15 cellular contexts compared by ENCODE assay signal in the genomic region with DNA sequence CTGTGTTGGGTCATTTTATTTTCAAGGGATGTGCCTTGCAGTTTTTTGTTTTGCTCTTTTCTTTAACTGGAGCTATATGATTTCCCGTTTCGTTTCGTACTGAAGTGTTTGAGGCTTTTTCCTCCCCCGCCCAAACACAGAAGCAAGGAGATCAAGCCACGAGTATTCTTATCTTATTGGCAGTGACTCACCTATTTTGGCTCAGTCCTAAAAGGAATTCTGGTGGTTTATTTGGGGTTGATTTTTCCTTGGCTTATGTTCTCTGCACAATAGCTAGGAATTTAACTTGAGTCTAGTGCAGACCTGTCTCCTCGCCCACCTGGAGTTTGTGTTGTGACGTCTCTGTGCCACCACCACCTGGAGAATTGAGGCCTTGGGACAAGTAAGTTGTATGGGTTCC.
A peak's percentile ranks its signal among the peaks of the same experiment; 100 is the strongest.
DNase-seq lines count a peak whose midpoint lies in the region; ATAC-seq, FAIRE-seq and TF ChIP-seq lines count a peak whose summit lies in the region.
"Had no signal": no experiment of that assay in that cellular context is flagged by ENCODE, and none has a peak within 500 bp of the region (broad histone marks: within the 10 kb centered on the region; RNA-seq: fewer than 3 reads in every experiment).

No MANE protein-coding gene starts in this region.

- peak; percentile 88 for DNase-seq in IMR-90
- peak; percentile 87 for DNase-seq in astrocyte of the cerebellum (ENCODE audit: low read depth)
- DNase-seq in keratinocyte (ENCODE audit: low read depth, low spot score) = no peak
- DNase-seq in type B pancreatic cell (ENCODE audit: extremely low spot score, unreplicated experiment) = no peak
- no peak for DNase-seq in NCI-H146 treated with DMSO at 0.1 percent for 48 hours (lab: John Stamatoyannopoulos, UW; ENCODE audit: unreplicated experiment)
- no peak for DNase-seq in CD14-positive monocyte (ENCODE audit: low spot score)
- no peak for DNase-seq in NOMO-1 treated with DMSO at 0.1 percent for 48 hours (lab: John Stamatoyannopoulos, UW; ENCODE audit: unreplicated experiment)
- DNase-seq: activated CD4-positive, alpha-beta T cell treated with anti-CD3 and anti-CD28 coated beads, Interleukin-2, amount 10 ng/mL, durations not matched to agents 7 days and 5 days; activated naive CD8-positive, alpha-beta T cell treated with anti-CD3 and anti-CD28 coated beads, Interleukin-2, amount 10 ng/mL, durations not matched to agents 7 days and 5 days; DMS153; midbrain; NCI-H187; SHP77 treated with DMSO at 0.1 percent for 48 hours; stimulated activated CD4-positive, alpha-beta T cell treated with anti-CD3 and anti-CD28 coated beads, Interleukin-12 subunit alpha, Interleukin-12 subunit beta, amount 100 ng/mL, for 4 hours; stimulated activated naive B cell treated with anti-CD40 and anti-IgM and Interleukin-4, amounts not matched to agents 10 μg/mL and 1 μg/mL and 100 μg/mL, for 72 hours had no signal

- H3K4me2 ChIP-seq in IMR-90 (ENCODE audit: low read depth, low read length) (peak overlapping the region; percentile 57), keratinocyte (ENCODE audit: control insufficient read depth, extremely low read depth, insufficient read depth, low read depth, low read length) (peak overlapping the region; percentile 84)

- peaks cover 55% of the 10 kb centered on the region for H3K36me3 Mint-ChIP-seq in type B pancreatic cell
- H3K36me3 Mint-ChIP-seq in CD14-positive monocyte = no peaks in the 10 kb centered on the region
- H3K36me3 Mint-ChIP-seq: activated naive CD8-positive, alpha-beta T cell treated with anti-CD3 and anti-CD28 coated beads, Interleukin-2, amount 10 ng/mL, durations not matched to agents 7 days and 5 days; stimulated activated naive B cell treated with anti-CD40 and anti-IgM and Interleukin-4, amounts not matched to agents 10 μg/mL and 1 μg/mL and 100 μg/mL, for 72 hours had no signal

- H2BK15ac ChIP-seq in IMR-90 (ENCODE audit: low read depth, low read length) = no peak overlapping the region; the same call in 2 of the 3 replicates

- peak overlapping the region; percentile 64; the same call in 1 of the 2 replicates for H3K56ac ChIP-seq in IMR-90 (ENCODE audit: extremely low read depth, insufficient read depth, low read length)

- CTCF ChIA-PET in IMR-90 (lab: Yijun Ruan, JAX) = no interaction called here

- no peak for TF ChIP-seq CTCF in IMR-90 (conservative IDR thresholded peaks at IDR 0.05; ENCODE audit: low read depth, low read length)
- no peak for TF ChIP-seq CTCF in astrocyte of the cerebellum (IDR thresholded peaks at IDR 0.05; ENCODE audit: low read depth, low read length, missing control alignments)
- peak in 1 of 3 experiments; percentile 28 for TF ChIP-seq CTCF in keratinocyte (optimal IDR thresholded peaks at IDR 0.05 in 1 of 3, IDR thresholded peaks at IDR 0.05 in 1 of 3, conservative IDR thresholded peaks at IDR 0.05 in 1 of 3; ENCODE audit: extremely low read depth in 1 of 3, insufficient read depth in 2 of 3, low read length in 3 of 3)
- no peak for TF ChIP-seq CTCF in type B pancreatic cell (conservative IDR thresholded peaks at IDR 0.05)
- no peak for TF ChIP-seq CTCF in CD14-positive monocyte (IDR thresholded peaks at IDR 0.05)

- H3K79me1 ChIP-seq in IMR-90 (ENCODE audit: low read depth in 1 of 2, low read length in 2 of 2) = peaks cover 36 to 45% of the 10 kb centered on the region in 2 experiments

- H4K20me1 ChIP-seq in IMR-90 (ENCODE audit: insufficient read depth, low read length) (peaks cover 16% of the 10 kb centered on the region), keratinocyte (ENCODE audit: control insufficient read depth, extremely low read depth, insufficient read depth, low read length) (no peaks in the 10 kb centered on the region)

- no peak overlapping the region for H2BK20ac ChIP-seq in IMR-90 (ENCODE audit: low read depth, low read length)

- no TSS peak for BruUV-seq in IMR-90 (replicated peaks; lab: Mats Ljungman, UMichigan)

- H3K4me1 ChIP-seq in IMR-90 (ENCODE audit: control insufficient read depth, insufficient read depth, low read length) (peaks cover 14% of the 10 kb centered on the region), keratinocyte (ENCODE audit: control insufficient read depth, extremely low read depth, insufficient read depth, low read length) (peaks cover 80% of the 10 kb centered on the region)

- peak overlapping the region; percentile 55; the same call in 1 of the 2 replicates for H3K18ac ChIP-seq in IMR-90 (ENCODE audit: low read depth, low read length)

- peak overlapping the region; percentile 37; the same call in 1 of the 2 replicates for H3K4ac ChIP-seq in IMR-90 (ENCODE audit: low read depth, low read length)

- TF ChIP-seq POLR2A in IMR-90 (IDR thresholded peaks at IDR 0.05; ENCODE audit: low read depth, low read length) = no peak

- no peak overlapping the region for H4K91ac ChIP-seq in IMR-90 (ENCODE audit: insufficient read depth, low read depth, low read length)

- H3K79me2 ChIP-seq in keratinocyte (ENCODE audit: control insufficient read depth, insufficient read depth, low read length) = peaks cover 7% of the 10 kb centered on the region

- H3K4me1 Mint-ChIP-seq in type B pancreatic cell (ENCODE audit: unreplicated experiment) (peaks cover 48% of the 10 kb centered on the region), CD14-positive monocyte (no peaks in the 10 kb centered on the region)
- H3K4me1 Mint-ChIP-seq: activated CD4-positive, alpha-beta T cell treated with anti-CD3 and anti-CD28 coated beads, Interleukin-2, amount 10 ng/mL, durations not matched to agents 7 days and 5 days; activated naive CD8-positive, alpha-beta T cell treated with anti-CD3 and anti-CD28 coated beads, Interleukin-2, amount 10 ng/mL, durations not matched to agents 7 days and 5 days; stimulated activated naive B cell treated with anti-CD40 and anti-IgM and Interleukin-4, amounts not matched to agents 10 μg/mL and 1 μg/mL and 100 μg/mL, for 72 hours had no signal

- no peak overlapping the region for H2BK120ac ChIP-seq in IMR-90 (ENCODE audit: low read depth, low read length)

- H3K23ac ChIP-seq in IMR-90 (ENCODE audit: low read depth, low read length) = no peak overlapping the region

- peaks cover 5% of the 10 kb centered on the region for H3K9me3 Mint-ChIP-seq in type B pancreatic cell
- no peaks in the 10 kb centered on the region for H3K9me3 Mint-ChIP-seq in CD14-positive monocyte
- H3K9me3 Mint-ChIP-seq: activated CD4-positive, alpha-beta T cell treated with anti-CD3 and anti-CD28 coated beads, Interleukin-2, amount 10 ng/mL, durations not matched to agents 7 days and 5 days; activated naive CD8-positive, alpha-beta T cell treated with anti-CD3 and anti-CD28 coated beads, Interleukin-2, amount 10 ng/mL, durations not matched to agents 7 days and 5 days; stimulated activated naive B cell treated with anti-CD40 and anti-IgM and Interleukin-4, amounts not matched to agents 10 μg/mL and 1 μg/mL and 100 μg/mL, for 72 hours had no signal

- H3K9me1 ChIP-seq in IMR-90 (ENCODE audit: insufficient read depth, low read length) = peaks cover 12% of the 10 kb centered on the region
- H3K9me1 ChIP-seq in keratinocyte (ENCODE audit: control insufficient read depth, extremely low read depth, insufficient read depth, low read length) = no peaks in the 10 kb centered on the region

- H3K27me3 ChIP-seq in IMR-90 (ENCODE audit: control insufficient read depth, insufficient read depth, low read length) = no peaks in the 10 kb centered on the region
- H3K27me3 ChIP-seq in keratinocyte (ENCODE audit: control insufficient read depth, extremely low read depth, insufficient read depth, low read length) = no peaks in the 10 kb centered on the region

- POLR2A ChIA-PET in IMR-90 (lab: Charles Lee; ENCODE audit: unreplicated experiment) = interaction anchor here (0.6 kb wide), 1 partner anchor 116 kb away, joined by 3 read pairs; no protein-coding TSS in a partner anchor

- dilution Hi-C loops in IMR-90 (cut with HindIII; ENCODE audit: low sequenced_read_pairs, unreplicated experiment) (no loop called here), keratinocyte (cut with MboI; ENCODE audit: extremely low pct_ligation_motif_present, low sequenced_read_pairs) (no loop called here)

- H2BK5ac ChIP-seq in IMR-90 (ENCODE audit: low read depth, low read length, poor library complexity, severe bottlenecking) = peak overlapping the region; percentile 91

- in situ Hi-C loops in IMR-90 (cut with MboI; ENCODE audit: low sequenced_read_pairs) (loop anchor here (25.0 kb wide), 1 partner anchor 364 kb away; no protein-coding TSS in a partner anchor), astrocyte of the cerebellum (cut with HindIII; ENCODE audit: low sequenced_read_pairs) (no loop called here)

- peak overlapping the region; percentile 52; the same call in 1 of the 2 replicates for H2AK5ac ChIP-seq in IMR-90 (ENCODE audit: low read depth, low read length)

- H4K8ac ChIP-seq in IMR-90 (ENCODE audit: low read depth in 2 of 2, low read length in 2 of 2) = peak overlapping the region in 1 of 2 experiments; percentile 34; a peak in 2 of 4 replicates

- H3K27ac Mint-ChIP-seq in type B pancreatic cell (peak overlapping the region; percentile 79), CD14-positive monocyte (no peak overlapping the region)
- H3K27ac Mint-ChIP-seq: activated CD4-positive, alpha-beta T cell treated with anti-CD3 and anti-CD28 coated beads, Interleukin-2, amount 10 ng/mL, durations not matched to agents 7 days and 5 days; activated naive CD8-positive, alpha-beta T cell treated with anti-CD3 and anti-CD28 coated beads, Interleukin-2, amount 10 ng/mL, durations not matched to agents 7 days and 5 days; stimulated activated naive B cell treated with anti-CD40 and anti-IgM and Interleukin-4, amounts not matched to agents 10 μg/mL and 1 μg/mL and 100 μg/mL, for 72 hours had no signal

- H2AFZ ChIP-seq in IMR-90 (replicated peaks; ENCODE audit: low read length, poor library complexity) (no peak overlapping the region), keratinocyte (ENCODE audit: control insufficient read depth, low read length) (no peak overlapping the region)

- peak; percentile 81 for FAIRE-seq in keratinocyte (lab: Jason Lieb, UNC)

- H2AK9ac ChIP-seq in IMR-90 (replicated peaks; ENCODE audit: low read depth, low read length, poor library complexity) = peak overlapping the region; percentile 85

- H3K4me3 Mint-ChIP-seq in type B pancreatic cell = peak overlapping the region; percentile 15
- H3K4me3 Mint-ChIP-seq in CD14-positive monocyte = no peak overlapping the region
- H3K4me3 Mint-ChIP-seq: activated CD4-positive, alpha-beta T cell treated with anti-CD3 and anti-CD28 coated beads, Interleukin-2, amount 10 ng/mL, durations not matched to agents 7 days and 5 days; activated naive CD8-positive, alpha-beta T cell treated with anti-CD3 and anti-CD28 coated beads, Interleukin-2, amount 10 ng/mL, durations not matched to agents 7 days and 5 days; stimulated activated naive B cell treated with anti-CD40 and anti-IgM and Interleukin-4, amounts not matched to agents 10 μg/mL and 1 μg/mL and 100 μg/mL, for 72 hours had no signal

- peaks cover 28% of the 10 kb centered on the region for H3K36me3 ChIP-seq in IMR-90 (ENCODE audit: control insufficient read depth, insufficient read depth, low read length)
- peaks cover 10 to 23% of the 10 kb centered on the region in 2 experiments for H3K36me3 ChIP-seq in keratinocyte (ENCODE audit: control insufficient read depth in 2 of 2, extremely low read depth in 1 of 2, insufficient read depth in 2 of 2, low read length in 2 of 2)

- no peaks in the 10 kb centered on the region for H3K27me3 Mint-ChIP-seq in type B pancreatic cell
- peaks cover 5 to 9% (median 7%) of the 10 kb centered on the region in 3 donors for H3K27me3 Mint-ChIP-seq in CD14-positive monocyte (ENCODE audit: low read depth in 3 of 3)

- intact Hi-C loops in IMR-90 (cut with micrococcal nuclease) (loop anchor here (2.0 to 10.0 kb wide), 3 partner anchors 89 to 362 kb away; partner anchors contain the start of gene YAP1), CD14-positive monocyte (cut with micrococcal nuclease) (no loop called here)

- peak; percentile 13 for ATAC-seq in IMR-90 (ENCODE audit: low read depth)
- ATAC-seq: stimulated activated naive B cell treated with anti-CD40 and anti-IgM and Interleukin-4, amounts not matched to agents 10 μg/mL and 1 μg/mL and 100 μg/mL, for 72 hours had no signal

- H3K9me3 ChIP-seq in IMR-90 (ENCODE audit: control insufficient read depth, insufficient read depth, low read length) = no peaks in the 10 kb centered on the region
- no peaks in the 10 kb centered on the region for H3K9me3 ChIP-seq in keratinocyte (ENCODE audit: control insufficient read depth, low read depth, low read length)

- peak; percentile 3; the same call in 1 of the 2 replicates for TF ChIP-seq RAD21 in IMR-90 (IDR thresholded peaks at IDR 0.05; ENCODE audit: low read length)

- H3K4me3 ChIP-seq in IMR-90 (ENCODE audit: insufficient read depth, low read depth, low read length) (peak overlapping the region; percentile 11; the same call in 1 of the 2 replicates), astrocyte of the cerebellum (ENCODE audit: low read depth, low read length) (peak overlapping the region; percentile 1), keratinocyte (ENCODE audit: control insufficient read depth in 2 of 3, extremely low read depth in 1 of 3, insufficient read depth in 2 of 3, low read depth in 1 of 3, low read length in 3 of 3) (peak overlapping the region in 2 of 3 experiments; percentile 30 to 35)

- H4K5ac ChIP-seq in IMR-90 (ENCODE audit: low read depth, low read length) = no peak overlapping the region

- H3K9ac ChIP-seq in IMR-90 (ENCODE audit: low read depth, low read length) (peak overlapping the region; percentile 51; the same call in 1 of the 2 replicates), keratinocyte (ENCODE audit: control insufficient read depth, extremely low read depth, insufficient read depth, low read length) (peak overlapping the region; percentile 75)

- no peak overlapping the region; the same call in 1 of the 2 replicates for H3K14ac ChIP-seq in IMR-90 (replicated peaks; ENCODE audit: low read depth, low read length)

- WGBS in IMR-90 (ENCODE audit: extremely low coverage in 2 of 2, insufficient read length in 1 of 2), 2 experiments = no CpG with 5 or more reads among the region's 7 CpGs

- peak overlapping the region; percentile 63; the same call in 1 of the 2 replicates for H3K27ac ChIP-seq in IMR-90 (ENCODE audit: insufficient read depth, low read length)
- peak overlapping the region; percentile 97 for H3K27ac ChIP-seq in keratinocyte (ENCODE audit: control insufficient read depth, insufficient read depth, low read length)

Comparison
In these comparisons a context has a peak if more than half of its experiments do, and no peak if none do; other contexts are left out.
1. DNase-seq: peak in IMR-90 (single experiment) and astrocyte of the cerebellum (single experiment); none in keratinocyte (single experiment), type B pancreatic cell (single experiment), NCI-H146 treated with DMSO at 0.1 percent for 48 hours (single experiment), CD14-positive monocyte (single experiment) and NOMO-1 treated with DMSO at 0.1 percent for 48 hours (single experiment).
2. Peak in every context shown above with its lines, with median percentiles within 50 percentile points of each other: H3K4me3 ChIP-seq.